2 cellular contexts compared by ENCODE assay signal in genomic region chr2:1687254-1687653, GRCh38.
TF ChIP-seq lines count a peak whose summit lies in the region.

No MANE protein-coding gene starts in this region.

TF ChIP-seq in liver, 16 proteins besides CTCF, POLR2A, EP300 and RAD21:
- TF ChIP-seq HNF4G (IDR thresholded peaks at IDR 0.05), result no peak
- no peak for TF ChIP-seq FOXA1 (IDR thresholded peaks at IDR 0.05)
- TF ChIP-seq SP1 (IDR thresholded peaks at IDR 0.05), result no peak
- TF ChIP-seq, protein P1, sequence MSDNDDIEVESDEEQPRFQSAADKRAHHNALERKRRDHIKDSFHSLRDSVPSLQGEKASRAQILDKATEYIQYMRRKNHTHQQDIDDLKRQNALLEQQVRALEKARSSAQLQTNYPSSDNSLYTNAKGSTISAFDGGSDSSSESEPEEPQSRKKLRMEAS (IDR thresholded peaks at IDR 0.05), result no peak
- TF ChIP-seq JUND (IDR thresholded peaks at IDR 0.05), result no peak
- no peak for TF ChIP-seq GABPA (IDR thresholded peaks at IDR 0.05 in 1 of 2, conservative IDR thresholded peaks at IDR 0.05 in 1 of 2)
- no peak for TF ChIP-seq EGR1 (IDR thresholded peaks at IDR 0.05; ENCODE audit: low read depth in 2 of 2)
- no peak for TF ChIP-seq RXRA (IDR thresholded peaks at IDR 0.05)
- TF ChIP-seq YY1 (IDR thresholded peaks at IDR 0.05), result no peak
- TF ChIP-seq HNF4A (conservative IDR thresholded peaks at IDR 0.05), result no peak
- TF ChIP-seq NR2F2 (IDR thresholded peaks at IDR 0.05), result no peak
- no peak for TF ChIP-seq ZBTB33 (IDR thresholded peaks at IDR 0.05)
- no peak for TF ChIP-seq TAF1 (conservative IDR thresholded peaks at IDR 0.05)
- no peak for TF ChIP-seq ATF3 (IDR thresholded peaks at IDR 0.05)
- no peak for TF ChIP-seq FOXA2 (IDR thresholded peaks at IDR 0.05)
- no peak for TF ChIP-seq REST (IDR thresholded peaks at IDR 0.05)

TF ChIP-seq in HepG2, 621 proteins besides CTCF, POLR2A, EP300 and RAD21:
- TF ChIP-seq, protein P2, sequence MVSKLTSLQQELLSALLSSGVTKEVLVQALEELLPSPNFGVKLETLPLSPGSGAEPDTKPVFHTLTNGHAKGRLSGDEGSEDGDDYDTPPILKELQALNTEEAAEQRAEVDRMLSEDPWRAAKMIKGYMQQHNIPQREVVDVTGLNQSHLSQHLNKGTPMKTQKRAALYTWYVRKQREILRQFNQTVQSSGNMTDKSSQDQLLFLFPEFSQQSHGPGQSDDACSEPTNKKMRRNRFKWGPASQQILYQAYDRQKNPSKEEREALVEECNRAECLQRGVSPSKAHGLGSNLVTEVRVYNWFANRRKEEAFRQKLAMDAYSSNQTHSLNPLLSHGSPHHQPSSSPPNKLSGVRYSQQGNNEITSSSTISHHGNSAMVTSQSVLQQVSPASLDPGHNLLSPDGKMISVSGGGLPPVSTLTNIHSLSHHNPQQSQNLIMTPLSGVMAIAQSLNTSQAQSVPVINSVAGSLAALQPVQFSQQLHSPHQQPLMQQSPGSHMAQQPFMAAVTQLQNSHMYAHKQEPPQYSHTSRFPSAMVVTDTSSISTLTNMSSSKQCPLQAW (CRISPR knock-in tag; IDR thresholded peaks at IDR 0.05), result no peak
- no peak for TF ChIP-seq ZNF496 (CRISPR knock-in tag; IDR thresholded peaks at IDR 0.05; ENCODE audit: insufficient replicate concordance)
